In the genomic region with DNA sequence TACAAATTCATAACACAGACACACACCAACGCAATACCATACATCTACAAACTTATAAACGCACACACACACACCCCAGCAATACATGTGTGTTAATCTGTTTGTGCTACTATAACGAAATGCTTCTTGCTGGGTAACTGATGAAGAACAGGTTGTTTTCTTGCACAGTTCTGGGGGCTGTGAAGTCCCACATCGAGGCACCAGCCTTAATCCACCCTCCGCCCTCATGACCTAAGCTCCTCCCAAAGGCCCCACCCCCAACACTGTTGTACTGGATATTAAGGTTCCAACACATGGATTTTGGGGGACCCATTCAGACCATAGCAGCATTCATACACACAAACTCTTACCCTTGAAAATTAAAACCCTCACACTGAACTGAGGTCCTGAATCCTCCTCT, we compare ENCODE assay signal across 25 cellular contexts.
"Had no signal": no experiment of that assay in that cellular context is flagged by ENCODE, and none has a peak within 500 bp of the region (broad histone marks: within the 10 kb centered on the region; RNA-seq: fewer than 3 reads in every experiment).

No MANE protein-coding gene starts in this region.

- DNase-seq: effector CD8-positive, alpha-beta T cell; effector memory CD8-positive, alpha-beta T cell; endodermal cell; erythroblast; esophagus squamous epithelium; foreskin fibroblast; foreskin melanocyte; gastrocnemius medialis; hypothalamus; immature natural killer cell; islet precursor cell; kidney; kidney glomerular epithelial cell; left colon; left ventricle myocardium inferior; lower lobe of right lung; mesenchymal stem cell; mucosa of descending colon had no signal

- H3K27ac Mint-ChIP-seq: effector memory CD8-positive, alpha-beta T cell; endodermal cell; immature natural killer cell; mesothelial cell of epicardium had no signal

- H3K9me3 Mint-ChIP-seq: effector memory CD8-positive, alpha-beta T cell; immature natural killer cell; mesothelial cell of epicardium had no signal

- H3K4me2 ChIP-seq: hepatocyte had no signal

- H3K4me1 ChIP-seq: gastrocnemius medialis had no signal

- H3K79me2 ChIP-seq: hepatocyte had no signal

- H3K27ac ChIP-seq: coronary artery, epithelial cell of prostate, esophagus squamous epithelium, gastrocnemius medialis, heart left ventricle, hepatocyte, left ventricle myocardium inferior, lower lobe of right lung had no signal

- H3K4me3 ChIP-seq: coronary artery, esophagus squamous epithelium, gastrocnemius medialis, heart left ventricle, hepatocyte, left ventricle myocardium inferior, lower lobe of right lung, mucosa of descending colon had no signal

- H3K9me3 ChIP-seq: esophagus squamous epithelium, gastrocnemius medialis, heart left ventricle, left ventricle myocardium inferior, lower lobe of right lung, mucosa of descending colon had no signal

- H2AFZ ChIP-seq: hepatocyte had no signal

- ATAC-seq: effector memory CD8-positive, alpha-beta T cell; esophagus mucosa; gastrocnemius medialis; heart left ventricle; left lobe of liver; lower lobe of right lung; mucosa of descending colon had no signal

- H3K36me3 ChIP-seq: esophagus squamous epithelium, gastrocnemius medialis, heart left ventricle, left ventricle myocardium inferior, lower lobe of right lung had no signal

- H3K4me1 Mint-ChIP-seq: endodermal cell had no signal

- H3K4me3 Mint-ChIP-seq: effector memory CD8-positive, alpha-beta T cell; endodermal cell; immature natural killer cell; mesothelial cell of epicardium had no signal

- H3K27me3 ChIP-seq: gastrocnemius medialis, hepatocyte had no signal

- H3K36me3 Mint-ChIP-seq: immature natural killer cell, mesothelial cell of epicardium had no signal
